Comparison of ENCODE assay signal across 8 cellular contexts in genomic region chr6:27650620-27651370, GRCh38.
DNase-seq lines count a peak whose midpoint lies in the region; ATAC-seq and TF ChIP-seq lines count a peak whose summit lies in the region.

No MANE protein-coding gene starts in this region.

- in situ Hi-C loops in GM13977 (cut with MboI; ENCODE audit: low pct_unique_long_range_greater_than_20kb, low sequenced_read_pairs, unreplicated experiment): no loop called here

- H3K9me3 ChIP-seq in A673 (ENCODE audit: low read depth, low read length, poor library complexity, severe bottlenecking): no peaks in the 10 kb centered on the region
- no peaks in the 10 kb centered on the region for H3K9me3 ChIP-seq in mesenchymal stem cell (ENCODE audit: control insufficient read depth, low read length)

- H2AFZ ChIP-seq in mesenchymal stem cell (ENCODE audit: low read depth, low read length): no peak overlapping the region

- CTCF ChIA-PET in A673 (lab: Charles Lee): no interaction called here

- BruUV-seq in A673 (replicated peaks; lab: Mats Ljungman, UMichigan): no TSS peak

- no peak overlapping the region for H3K4me3 Mint-ChIP-seq in activated naive CD8-positive, alpha-beta T cell treated with anti-CD3 and anti-CD28 coated beads for 36 hours

- no peak overlapping the region for H3K9ac ChIP-seq in mesenchymal stem cell (ENCODE audit: low read length)

- no peak overlapping the region for H3K18ac ChIP-seq in mesenchymal stem cell (ENCODE audit: low read depth in 1 of 2, low read length in 2 of 2)

- H2BK12ac ChIP-seq in mesenchymal stem cell (ENCODE audit: low read length in 2 of 2): no peak overlapping the region

- peak overlapping the region; percentile 78 for H3K27ac Mint-ChIP-seq in activated naive CD8-positive, alpha-beta T cell treated with anti-CD3 and anti-CD28 coated beads for 36 hours

- H3K23ac ChIP-seq in mesenchymal stem cell (ENCODE audit: low read length in 2 of 2): no peak overlapping the region

- no peak overlapping the region for H3K14ac ChIP-seq in mesenchymal stem cell (ENCODE audit: low read length in 2 of 2)

- H2BK120ac ChIP-seq in mesenchymal stem cell (ENCODE audit: low read depth, low read length): no peak overlapping the region

- H4K91ac ChIP-seq in mesenchymal stem cell (ENCODE audit: low read length): no peak overlapping the region

- H2BK15ac ChIP-seq in mesenchymal stem cell (ENCODE audit: low read depth, poor library complexity, severe bottlenecking): no peak overlapping the region

- no peak overlapping the region for H2AK5ac ChIP-seq in mesenchymal stem cell (ENCODE audit: low read length, severe bottlenecking)

- POLR2A ChIA-PET in A673 (lab: Charles Lee; ENCODE audit: low non-redundant PET): no interaction called here

- peak overlapping the region; percentile 81 for H3K4me2 ChIP-seq in mesenchymal stem cell (ENCODE audit: low read length, poor library complexity, severe bottlenecking)

- H3K4me3 ChIP-seq in A673 (ENCODE audit: low read depth, low read length, poor library complexity, severe bottlenecking): peak overlapping the region; percentile 33
- no peak overlapping the region for H3K4me3 ChIP-seq in mesenchymal stem cell (ENCODE audit: insufficient read depth in 1 of 2, low read depth in 1 of 2, low read length in 2 of 2)

- WGBS in mesenchymal stem cell: 13% methylated on average over 14 of the region's 17 CpGs

- no peak overlapping the region for H3K4ac ChIP-seq in mesenchymal stem cell (ENCODE audit: low read depth in 1 of 2, low read length in 2 of 2)

- H2BK5ac ChIP-seq in mesenchymal stem cell (ENCODE audit: low read depth, low read length, poor library complexity, severe bottlenecking): no peak overlapping the region

- peaks cover 4% of the 10 kb centered on the region for H3K36me3 Mint-ChIP-seq in activated naive CD8-positive, alpha-beta T cell treated with anti-CD3 and anti-CD28 coated beads for 36 hours

- H3K27me3 ChIP-seq in A673 (replicated peaks; ENCODE audit: insufficient read depth, low read depth, low read length, poor library complexity) (no peaks in the 10 kb centered on the region), mesenchymal stem cell (ENCODE audit: control insufficient read depth in 1 of 2, insufficient read depth in 1 of 2, low read length in 2 of 2) (peaks cover 0 to 4% of the 10 kb centered on the region in 2 experiments)

- H3K9me3 Mint-ChIP-seq in activated naive CD8-positive, alpha-beta T cell treated with anti-CD3 and anti-CD28 coated beads for 36 hours: no peaks in the 10 kb centered on the region

- H3K4me1 Mint-ChIP-seq in activated naive CD8-positive, alpha-beta T cell treated with anti-CD3 and anti-CD28 coated beads for 36 hours: peaks cover 9% of the 10 kb centered on the region

- H3K27ac ChIP-seq in A673 (ENCODE audit: low read depth, low read length, poor library complexity, severe bottlenecking): no peak overlapping the region
- H3K27ac ChIP-seq in mesenchymal stem cell (ENCODE audit: low read length, poor library complexity, severe bottlenecking): no peak overlapping the region

- no peaks in the 10 kb centered on the region for H3K79me1 ChIP-seq in mesenchymal stem cell (replicated peaks; ENCODE audit: low read length, poor library complexity, severe bottlenecking)

- ATAC-seq in GM18907 (IDR thresholded peaks at IDR 0.05; ENCODE audit: unreplicated experiment): no peak
- ATAC-seq in HG03354 (IDR thresholded peaks at IDR 0.05; ENCODE audit: poor library complexity, severe bottlenecking, unreplicated experiment): no peak
- no peak for ATAC-seq in GM21529 (IDR thresholded peaks at IDR 0.05; ENCODE audit: unreplicated experiment)

- peaks cover 93% of the 10 kb centered on the region for H3K27me3 Mint-ChIP-seq in activated naive CD8-positive, alpha-beta T cell treated with anti-CD3 and anti-CD28 coated beads for 36 hours

- H3K36me3 ChIP-seq in A673 (ENCODE audit: insufficient read depth, low read length, poor library complexity, severe bottlenecking): no peaks in the 10 kb centered on the region
- no peaks in the 10 kb centered on the region for H3K36me3 ChIP-seq in mesenchymal stem cell (ENCODE audit: control insufficient read depth in 1 of 2, insufficient read depth in 2 of 2, low read depth in 1 of 2, low read length in 2 of 2)

- peak; percentile 86 for DNase-seq in A673 (ENCODE audit: low spot score)
- DNase-seq in GM13977 (ENCODE audit: low spot score): peak; percentile 73
- DNase-seq in NCI-H446 (lab: John Stamatoyannopoulos, UW): peak; percentile 64 to 87
- DNase-seq in activated naive CD8-positive, alpha-beta T cell treated with anti-CD3 and anti-CD28 coated beads for 36 hours: peak; percentile 69
- peak; percentile 63 for DNase-seq in mesenchymal stem cell

- no peaks in the 10 kb centered on the region for H3K4me1 ChIP-seq in A673 (ENCODE audit: insufficient read depth, low read length, poor library complexity, severe bottlenecking)
- peaks cover 4% of the 10 kb centered on the region for H3K4me1 ChIP-seq in mesenchymal stem cell (ENCODE audit: control insufficient read depth, insufficient read depth, low read depth, low read length)

- intact Hi-C loops in A673 (cut with micrococcal nuclease; ENCODE audit: unreplicated experiment): no loop called here

- TF ChIP-seq CTCF in A673 (conservative IDR thresholded peaks at IDR 0.05; ENCODE audit: low read depth, low read length) (peak; percentile 36), GM13977 (IDR thresholded peaks at IDR 0.05; ENCODE audit: extremely low read depth, insufficient read depth, missing control alignments) (peak; percentile 30)

- H4K8ac ChIP-seq in mesenchymal stem cell (ENCODE audit: low read length): no peak overlapping the region
